ENCODE assay signal across 2 cellular contexts in the genomic region with DNA sequence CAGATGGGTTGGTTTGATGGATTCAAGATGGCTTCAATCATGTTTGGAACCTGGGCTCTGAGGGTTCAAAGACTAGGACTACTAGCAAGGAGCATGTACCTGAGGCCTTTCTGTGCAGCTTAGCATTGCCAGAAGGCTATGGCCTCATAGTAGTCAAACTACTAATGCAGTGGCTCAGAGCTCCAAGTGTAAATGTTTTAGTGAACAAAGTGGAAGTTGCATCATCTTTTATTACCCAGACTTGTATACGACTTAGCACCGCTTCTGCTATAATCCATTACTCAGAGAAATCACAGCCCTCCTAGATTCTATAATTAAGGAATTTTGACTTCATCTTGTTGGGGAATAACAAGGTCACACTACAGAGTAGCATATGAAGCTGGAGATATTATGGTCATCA.
TF ChIP-seq lines count a peak whose summit lies in the region.

No MANE protein-coding gene starts in this region.

TF ChIP-seq in A549, 52 proteins besides CTCF, POLR2A, EP300 and RAD21 (continued from another document):
- TF ChIP-seq, protein P1, sequence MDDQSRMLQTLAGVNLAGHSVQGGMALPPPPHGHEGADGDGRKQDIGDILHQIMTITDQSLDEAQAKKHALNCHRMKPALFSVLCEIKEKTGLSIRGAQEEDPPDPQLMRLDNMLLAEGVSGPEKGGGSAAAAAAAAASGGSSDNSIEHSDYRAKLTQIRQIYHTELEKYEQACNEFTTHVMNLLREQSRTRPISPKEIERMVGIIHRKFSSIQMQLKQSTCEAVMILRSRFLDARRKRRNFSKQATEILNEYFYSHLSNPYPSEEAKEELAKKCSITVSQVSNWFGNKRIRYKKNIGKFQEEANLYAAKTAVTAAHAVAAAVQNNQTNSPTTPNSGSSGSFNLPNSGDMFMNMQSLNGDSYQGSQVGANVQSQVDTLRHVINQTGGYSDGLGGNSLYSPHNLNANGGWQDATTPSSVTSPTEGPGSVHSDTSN (IDR thresholded peaks at IDR 0.05): no peak
- no peak for TF ChIP-seq ZNF302 (CRISPR knock-in tag; IDR thresholded peaks at IDR 0.05)
- TF ChIP-seq CBX2 (IDR thresholded peaks at IDR 0.05; ENCODE audit: borderline replicate concordance, low read depth): no peak
- TF ChIP-seq ZC3H11A (IDR thresholded peaks at IDR 0.05): no peak
TF ChIP-seq in A549: peak in this region for 0.

TF ChIP-seq in HEK293, 187 proteins besides CTCF, POLR2A, EP300 and RAD21 (continued from another document):
- TF ChIP-seq, protein P2, sequence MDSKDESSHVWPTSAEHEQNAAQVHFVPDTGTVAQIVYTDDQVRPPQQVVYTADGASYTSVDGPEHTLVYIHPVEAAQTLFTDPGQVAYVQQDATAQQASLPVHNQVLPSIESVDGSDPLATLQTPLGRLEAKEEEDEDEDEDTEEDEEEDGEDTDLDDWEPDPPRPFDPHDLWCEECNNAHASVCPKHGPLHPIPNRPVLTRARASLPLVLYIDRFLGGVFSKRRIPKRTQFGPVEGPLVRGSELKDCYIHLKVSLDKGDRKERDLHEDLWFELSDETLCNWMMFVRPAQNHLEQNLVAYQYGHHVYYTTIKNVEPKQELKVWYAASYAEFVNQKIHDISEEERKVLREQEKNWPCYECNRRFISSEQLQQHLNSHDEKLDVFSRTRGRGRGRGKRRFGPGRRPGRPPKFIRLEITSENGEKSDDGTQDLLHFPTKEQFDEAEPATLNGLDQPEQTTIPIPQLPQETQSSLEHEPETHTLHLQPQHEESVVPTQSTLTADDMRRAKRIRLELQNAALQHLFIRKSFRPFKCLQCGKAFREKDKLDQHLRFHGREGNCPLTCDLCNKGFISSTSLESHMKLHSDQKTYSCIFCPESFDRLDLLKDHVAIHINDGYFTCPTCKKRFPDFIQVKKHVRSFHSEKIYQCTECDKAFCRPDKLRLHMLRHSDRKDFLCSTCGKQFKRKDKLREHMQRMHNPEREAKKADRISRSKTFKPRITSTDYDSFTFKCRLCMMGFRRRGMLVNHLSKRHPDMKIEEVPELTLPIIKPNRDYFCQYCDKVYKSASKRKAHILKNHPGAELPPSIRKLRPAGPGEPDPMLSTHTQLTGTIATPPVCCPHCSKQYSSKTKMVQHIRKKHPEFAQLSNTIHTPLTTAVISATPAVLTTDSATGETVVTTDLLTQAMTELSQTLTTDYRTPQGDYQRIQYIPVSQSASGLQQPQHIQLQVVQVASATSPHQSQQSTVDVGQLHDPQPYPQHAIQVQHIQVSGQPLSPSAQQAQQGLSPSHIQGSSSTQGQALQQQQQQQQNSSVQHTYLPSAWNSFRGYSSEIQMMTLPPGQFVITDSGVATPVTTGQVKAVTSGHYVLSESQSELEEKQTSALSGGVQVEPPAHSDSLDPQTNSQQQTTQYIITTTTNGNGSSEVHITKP (tag by site-specific recombination; IDR thresholded peaks at IDR 0.05): 0 out of 2 replicates have a peak, but pooled peaks have one; percentile 13
- TF ChIP-seq ZEB2 (tag by site-specific recombination; IDR thresholded peaks at IDR 0.05) (no peak), ZNF585B (tag by site-specific recombination; IDR thresholded peaks at IDR 0.05) (no peak)
- TF ChIP-seq, protein P3, sequence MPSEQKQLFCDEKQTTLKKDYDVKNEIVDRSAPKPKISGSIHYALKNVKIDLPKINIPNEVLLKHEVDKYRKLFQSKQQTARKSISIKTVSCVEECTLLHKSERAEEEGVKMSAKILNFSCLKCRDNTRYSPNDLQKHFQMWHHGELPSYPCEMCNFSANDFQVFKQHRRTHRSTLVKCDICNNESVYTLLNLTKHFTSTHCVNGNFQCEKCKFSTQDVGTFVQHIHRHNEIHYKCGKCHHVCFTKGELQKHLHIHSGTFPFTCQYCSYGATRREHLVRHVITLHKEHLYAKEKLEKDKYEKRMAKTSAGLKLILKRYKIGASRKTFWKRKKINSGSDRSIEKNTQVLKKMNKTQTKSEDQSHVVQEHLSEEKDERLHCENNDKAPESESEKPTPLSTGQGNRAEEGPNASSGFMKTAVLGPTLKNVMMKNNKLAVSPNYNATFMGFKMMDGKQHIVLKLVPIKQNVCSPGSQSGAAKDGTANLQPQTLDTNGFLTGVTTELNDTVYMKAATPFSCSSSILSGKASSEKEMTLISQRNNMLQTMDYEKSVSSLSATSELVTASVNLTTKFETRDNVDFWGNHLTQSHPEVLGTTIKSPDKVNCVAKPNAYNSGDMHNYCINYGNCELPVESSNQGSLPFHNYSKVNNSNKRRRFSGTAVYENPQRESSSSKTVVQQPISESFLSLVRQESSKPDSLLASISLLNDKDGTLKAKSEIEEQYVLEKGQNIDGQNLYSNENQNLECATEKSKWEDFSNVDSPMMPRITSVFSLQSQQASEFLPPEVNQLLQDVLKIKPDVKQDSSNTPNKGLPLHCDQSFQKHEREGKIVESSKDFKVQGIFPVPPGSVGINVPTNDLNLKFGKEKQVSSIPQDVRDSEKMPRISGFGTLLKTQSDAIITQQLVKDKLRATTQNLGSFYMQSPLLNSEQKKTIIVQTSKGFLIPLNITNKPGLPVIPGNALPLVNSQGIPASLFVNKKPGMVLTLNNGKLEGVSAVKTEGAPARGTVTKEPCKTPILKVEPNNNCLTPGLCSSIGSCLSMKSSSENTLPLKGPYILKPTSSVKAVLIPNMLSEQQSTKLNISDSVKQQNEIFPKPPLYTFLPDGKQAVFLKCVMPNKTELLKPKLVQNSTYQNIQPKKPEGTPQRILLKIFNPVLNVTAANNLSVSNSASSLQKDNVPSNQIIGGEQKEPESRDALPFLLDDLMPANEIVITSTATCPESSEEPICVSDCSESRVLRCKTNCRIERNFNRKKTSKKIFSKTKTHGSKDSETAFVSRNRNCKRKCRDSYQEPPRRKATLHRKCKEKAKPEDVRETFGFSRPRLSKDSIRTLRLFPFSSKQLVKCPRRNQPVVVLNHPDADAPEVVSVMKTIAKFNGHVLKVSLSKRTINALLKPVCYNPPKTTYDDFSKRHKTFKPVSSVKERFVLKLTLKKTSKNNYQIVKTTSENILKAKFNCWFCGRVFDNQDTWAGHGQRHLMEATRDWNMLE (tag by site-specific recombination; conservative IDR thresholded peaks at IDR 0.05; ENCODE audit: low read depth): no peak
- TF ChIP-seq, protein P4, sequence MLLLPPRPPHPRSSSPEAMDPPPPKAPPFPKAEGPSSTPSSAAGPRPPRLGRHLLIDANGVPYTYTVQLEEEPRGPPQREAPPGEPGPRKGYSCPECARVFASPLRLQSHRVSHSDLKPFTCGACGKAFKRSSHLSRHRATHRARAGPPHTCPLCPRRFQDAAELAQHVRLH (tag by site-specific recombination; IDR thresholded peaks at IDR 0.05): 0 out of 2 replicates have a peak, but pooled peaks have one; percentile 36
- TF ChIP-seq, protein P5, sequence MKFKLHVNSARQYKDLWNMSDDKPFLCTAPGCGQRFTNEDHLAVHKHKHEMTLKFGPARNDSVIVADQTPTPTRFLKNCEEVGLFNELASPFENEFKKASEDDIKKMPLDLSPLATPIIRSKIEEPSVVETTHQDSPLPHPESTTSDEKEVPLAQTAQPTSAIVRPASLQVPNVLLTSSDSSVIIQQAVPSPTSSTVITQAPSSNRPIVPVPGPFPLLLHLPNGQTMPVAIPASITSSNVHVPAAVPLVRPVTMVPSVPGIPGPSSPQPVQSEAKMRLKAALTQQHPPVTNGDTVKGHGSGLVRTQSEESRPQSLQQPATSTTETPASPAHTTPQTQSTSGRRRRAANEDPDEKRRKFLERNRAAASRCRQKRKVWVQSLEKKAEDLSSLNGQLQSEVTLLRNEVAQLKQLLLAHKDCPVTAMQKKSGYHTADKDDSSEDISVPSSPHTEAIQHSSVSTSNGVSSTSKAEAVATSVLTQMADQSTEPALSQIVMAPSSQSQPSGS (tag by site-specific recombination; IDR thresholded peaks at IDR 0.05; ENCODE audit: low read depth): peak; percentile 41; the same call in 1 of the 2 replicates
